In the genomic region with DNA sequence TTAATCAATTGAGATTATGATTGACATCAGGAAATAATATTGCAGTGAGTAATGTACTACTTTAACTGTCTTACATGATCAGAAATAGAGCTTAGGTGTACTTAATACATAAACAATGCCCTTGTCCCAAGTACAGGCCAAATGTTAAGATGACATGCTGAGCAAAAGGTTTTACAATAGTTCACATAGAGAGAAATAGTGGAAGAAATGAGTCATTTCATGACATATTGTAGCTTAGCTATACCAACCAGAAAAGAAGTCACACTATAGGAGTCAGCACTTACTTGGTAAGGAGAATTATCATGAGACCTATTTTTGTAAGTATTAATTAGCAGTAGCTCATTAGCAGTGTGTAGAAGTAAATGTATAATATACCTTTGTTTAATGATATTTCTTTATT, we compare ENCODE assay signal across 10 cellular contexts.
DNase-seq lines count a peak whose midpoint lies in the region; ATAC-seq and TF ChIP-seq lines count a peak whose summit lies in the region.
"Had no signal": no experiment of that assay in that cellular context is flagged by ENCODE, and none has a peak within 500 bp of the region (broad histone marks: within the 10 kb centered on the region; RNA-seq: fewer than 3 reads in every experiment).

No MANE protein-coding gene starts in this region.

- H3K9me3 ChIP-seq in colonic mucosa = no peaks in the 10 kb centered on the region
- H3K9me3 ChIP-seq: lower lobe of right lung had no signal

- H3K27ac Mint-ChIP-seq in activated naive CD4-positive, alpha-beta T cell treated with anti-CD3 and anti-CD28 coated beads, Interleukin-2, amount 50 U/mL, for 72 hours = peak overlapping the region in 1 of 2 donors; percentile 69
- H3K27ac Mint-ChIP-seq in activated T-helper 17 cell treated with anti-CD3 and anti-CD28 coated beads, Interleukin-2, amount 50 U/mL, for 72 hours = no peak overlapping the region
- H3K27ac Mint-ChIP-seq in activated naive CD4-positive, alpha-beta T cell treated with anti-CD3 and anti-CD28 coated beads for 36 hours = no peak overlapping the region

- intact Hi-C loops in activated naive CD4-positive, alpha-beta T cell treated with anti-CD3 and anti-CD28 coated beads for 36 hours (cut with micrococcal nuclease) = no loop called here
- intact Hi-C loops in colonic mucosa (cut with DNase I) = no loop called here

- no peak overlapping the region for H3K4me3 ChIP-seq in colonic mucosa
- H3K4me3 ChIP-seq: lower lobe of right lung had no signal

- H3K36me3 Mint-ChIP-seq in activated naive CD4-positive, alpha-beta T cell treated with anti-CD3 and anti-CD28 coated beads, Interleukin-2, amount 50 U/mL, for 72 hours = no peaks in the 10 kb centered on the region
- no peaks in the 10 kb centered on the region for H3K36me3 Mint-ChIP-seq in activated T-helper 17 cell treated with anti-CD3 and anti-CD28 coated beads, Interleukin-2, amount 50 U/mL, for 72 hours (ENCODE audit: low read depth)
- H3K36me3 Mint-ChIP-seq in activated naive CD4-positive, alpha-beta T cell treated with anti-CD3 and anti-CD28 coated beads for 36 hours (ENCODE audit: low read depth) = peaks cover 3% of the 10 kb centered on the region

- no peaks in the 10 kb centered on the region for H3K36me3 ChIP-seq in colonic mucosa
- H3K36me3 ChIP-seq: lower lobe of right lung had no signal

- H3K27me3 Mint-ChIP-seq in activated T-helper 17 cell treated with anti-CD3 and anti-CD28 coated beads, Interleukin-2, amount 50 U/mL, for 72 hours = no peaks in the 10 kb centered on the region
- no peaks in the 10 kb centered on the region for H3K27me3 Mint-ChIP-seq in activated naive CD4-positive, alpha-beta T cell treated with anti-CD3 and anti-CD28 coated beads for 36 hours (ENCODE audit: low read depth)

- H3K9me3 Mint-ChIP-seq in activated naive CD4-positive, alpha-beta T cell treated with anti-CD3 and anti-CD28 coated beads, Interleukin-2, amount 50 U/mL, for 72 hours = no peaks in the 10 kb centered on the region
- H3K9me3 Mint-ChIP-seq in activated T-helper 17 cell treated with anti-CD3 and anti-CD28 coated beads, Interleukin-2, amount 50 U/mL, for 72 hours = no peaks in the 10 kb centered on the region
- H3K9me3 Mint-ChIP-seq in activated naive CD4-positive, alpha-beta T cell treated with anti-CD3 and anti-CD28 coated beads for 36 hours = no peaks in the 10 kb centered on the region

- no peaks in the 10 kb centered on the region for H3K27me3 ChIP-seq in colonic mucosa

- no peak overlapping the region for H3K27ac ChIP-seq in colonic mucosa
- H3K27ac ChIP-seq: lower lobe of right lung had no signal

- ATAC-seq in activated naive CD4-positive, alpha-beta T cell treated with anti-CD3 and anti-CD28 coated beads, Interleukin-2, amount 50 U/mL, for 72 hours = peak; percentile 18 to 65
- peak; percentile 74 for ATAC-seq in HG03103 (IDR thresholded peaks at IDR 0.05; ENCODE audit: low read depth, unreplicated experiment)
- peak; percentile 59 for ATAC-seq in activated T-helper 17 cell treated with anti-CD3 and anti-CD28 coated beads, Interleukin-2, amount 50 U/mL, for 72 hours (replicated peaks)
- ATAC-seq in stimulated activated naive CD8-positive, alpha-beta T cell treated with anti-CD3 and anti-CD28 coated beads, Interleukin-15, Interleukin-2, amounts not matched to agents 100 U/mL and 50 U/mL, for 24 hours = peak; percentile 63
- ATAC-seq in GM19455 (IDR thresholded peaks at IDR 0.05; ENCODE audit: unreplicated experiment) = no peak
- ATAC-seq: lower lobe of right lung had no signal

- DNase-seq in activated naive CD4-positive, alpha-beta T cell treated with anti-CD3 and anti-CD28 coated beads, Interleukin-2, amount 50 U/mL, for 72 hours (ENCODE audit: low spot score in 2 of 2) = no peak
- no peak for DNase-seq in activated naive CD4-positive, alpha-beta T cell treated with Interleukin-2 at 50 U/mL for 16 hours
- no peak for DNase-seq in stimulated activated naive CD8-positive, alpha-beta T cell treated with anti-CD3 and anti-CD28 coated beads, Interleukin-15, Interleukin-2, amounts not matched to agents 100 U/mL and 50 U/mL, for 24 hours
- DNase-seq in activated naive CD4-positive, alpha-beta T cell treated with anti-CD3 and anti-CD28 coated beads for 36 hours = no peak
- no peak for DNase-seq in colonic mucosa
- DNase-seq: Karpas-422, lower lobe of right lung had no signal

- no peak for TF ChIP-seq CTCF in colonic mucosa (IDR thresholded peaks at IDR 0.05)

- no peaks in the 10 kb centered on the region for H3K4me1 ChIP-seq in colonic mucosa
- H3K4me1 ChIP-seq: lower lobe of right lung had no signal

- H3K9ac ChIP-seq in colonic mucosa (ENCODE audit: low read depth in 2 of 2, low read length in 2 of 2) = no peak overlapping the region

- H3K4me3 Mint-ChIP-seq in activated T-helper 17 cell treated with anti-CD3 and anti-CD28 coated beads, Interleukin-2, amount 50 U/mL, for 72 hours = no peak overlapping the region
- no peak overlapping the region for H3K4me3 Mint-ChIP-seq in activated naive CD4-positive, alpha-beta T cell treated with anti-CD3 and anti-CD28 coated beads for 36 hours

- CTCF ChIA-PET in activated naive CD4-positive, alpha-beta T cell treated with anti-CD3 and anti-CD28 coated beads for 36 hours (lab: Charles Lee) = interaction anchor here (1.2 to 2.3 kb wide), 2 partner anchors 21 to 263 kb away, joined by 4 to 7 read pairs; no protein-coding TSS in a partner anchor

- H3K4me1 Mint-ChIP-seq in activated T-helper 17 cell treated with anti-CD3 and anti-CD28 coated beads, Interleukin-2, amount 50 U/mL, for 72 hours = no peaks in the 10 kb centered on the region
- H3K4me1 Mint-ChIP-seq in activated naive CD4-positive, alpha-beta T cell treated with anti-CD3 and anti-CD28 coated beads for 36 hours (ENCODE audit: low read depth) = peaks cover 3% of the 10 kb centered on the region
